Comparison of ENCODE assay signal across 1 cellular context in genomic region chr20:45630366-45630765, GRCh38.
A peak's percentile ranks its signal among the peaks of the same experiment; 100 is the strongest.
TF ChIP-seq lines count a peak whose summit lies in the region.

No MANE protein-coding gene starts in this region.

TF ChIP-seq in GM12878, 131 proteins besides CTCF, POLR2A, EP300 and RAD21:
- TF ChIP-seq, protein P1, sequence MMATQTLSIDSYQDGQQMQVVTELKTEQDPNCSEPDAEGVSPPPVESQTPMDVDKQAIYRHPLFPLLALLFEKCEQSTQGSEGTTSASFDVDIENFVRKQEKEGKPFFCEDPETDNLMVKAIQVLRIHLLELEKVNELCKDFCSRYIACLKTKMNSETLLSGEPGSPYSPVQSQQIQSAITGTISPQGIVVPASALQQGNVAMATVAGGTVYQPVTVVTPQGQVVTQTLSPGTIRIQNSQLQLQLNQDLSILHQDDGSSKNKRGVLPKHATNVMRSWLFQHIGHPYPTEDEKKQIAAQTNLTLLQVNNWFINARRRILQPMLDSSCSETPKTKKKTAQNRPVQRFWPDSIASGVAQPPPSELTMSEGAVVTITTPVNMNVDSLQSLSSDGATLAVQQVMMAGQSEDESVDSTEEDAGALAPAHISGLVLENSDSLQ (IDR thresholded peaks at IDR 0.05), result no peak
- 0 out of 2 replicates have a peak, but pooled peaks have one; percentile 12 for TF ChIP-seq IRF5 (IDR thresholded peaks at IDR 0.05; ENCODE audit: borderline replicate concordance)
